In genomic region chr14:104753528-104754212, GRCh38 we compare ENCODE assay signal across 8 cellular contexts. TPM values are rescaled to one million over a fixed set of nuclear protein-coding genes. Genes with fewer than 3 reads are reported as not detected.
DNase-seq lines count a peak whose midpoint lies in the region; ATAC-seq and TF ChIP-seq lines count a peak whose summit lies in the region.

No MANE protein-coding gene starts in this region.

- peak overlapping the region; percentile 64 to 94 (median 90) for H3K27ac ChIP-seq in heart right ventricle

- H3K27ac Mint-ChIP-seq in activated CD4-positive, alpha-beta memory T cell treated with anti-CD3 and anti-CD28 coated beads, Interleukin-2, amount 10 ng/mL, durations not matched to agents 7 days and 5 days = peak overlapping the region; percentile 67

- intact Hi-C loops in heart right ventricle (cut with DNase I) = loop anchor here in 3 of 10 donors (2.0 to 5.0 kb wide), 2 partner anchors 39 to 65 kb away; no protein-coding TSS in a partner anchor

- ATAC-seq in heart right ventricle = peak in 2 of 8 donors; percentile 0 to 7
- ATAC-seq in GM18511 (IDR thresholded peaks at IDR 0.05; ENCODE audit: unreplicated experiment) = no peak
- ATAC-seq in GM21619 (IDR thresholded peaks at IDR 0.05; ENCODE audit: unreplicated experiment) = no peak

- no peaks in the 10 kb centered on the region for H3K9me3 Mint-ChIP-seq in activated CD4-positive, alpha-beta memory T cell treated with anti-CD3 and anti-CD28 coated beads, Interleukin-2, amount 10 ng/mL, durations not matched to agents 7 days and 5 days

- H3K27me3 ChIP-seq in heart right ventricle (no peaks in the 10 kb centered on the region), skeletal muscle satellite cell (ENCODE audit: control insufficient read depth, insufficient read depth, low read length) (no peaks in the 10 kb centered on the region)

- 2% methylated on average over 30 of the region's 30 CpGs for WGBS in heart right ventricle, 2 donors

- H3K4me2 ChIP-seq in skeletal muscle satellite cell (ENCODE audit: low read length) = peak overlapping the region; percentile 96

- H3K36me3 ChIP-seq in heart right ventricle = peaks cover 0 to 37% (median 23%) of the 10 kb centered on the region in 9 donors
- peaks cover 35% of the 10 kb centered on the region for H3K36me3 ChIP-seq in skeletal muscle satellite cell (ENCODE audit: insufficient read depth, low read length)

- peaks cover 18% of the 10 kb centered on the region for H3K36me3 Mint-ChIP-seq in activated CD4-positive, alpha-beta memory T cell treated with anti-CD3 and anti-CD28 coated beads, Interleukin-2, amount 10 ng/mL, durations not matched to agents 7 days and 5 days (ENCODE audit: low read depth)

- H3K4me1 ChIP-seq in heart right ventricle (peaks cover 17 to 42% (median 27%) of the 10 kb centered on the region in 9 donors), skeletal muscle satellite cell (ENCODE audit: control insufficient read depth, insufficient read depth, low read length) (peaks cover 35% of the 10 kb centered on the region)

- H3K9me3 ChIP-seq in heart right ventricle (no peaks in the 10 kb centered on the region), skeletal muscle satellite cell (replicated peaks; ENCODE audit: low read length) (no peaks in the 10 kb centered on the region)

- DNase-seq in DMS 273 (lab: John Stamatoyannopoulos, UW; ENCODE audit: unreplicated experiment) = peak; percentile 51
- no peak for DNase-seq in DMS 273 treated with DMSO at 0.1 percent for 48 hours (lab: John Stamatoyannopoulos, UW)
- peak; percentile 35 for DNase-seq in activated CD4-positive, alpha-beta memory T cell treated with anti-CD3 and anti-CD28 coated beads, Interleukin-2, amount 10 ng/mL, durations not matched to agents 7 days and 5 days
- peak in 1 of 2 donors; percentile 35 for DNase-seq in heart right ventricle
- no peak for DNase-seq in occipital lobe (lab: John Stamatoyannopoulos, UW)

- peak overlapping the region; percentile 78 for H3K4me3 Mint-ChIP-seq in activated CD4-positive, alpha-beta memory T cell treated with anti-CD3 and anti-CD28 coated beads, Interleukin-2, amount 10 ng/mL, durations not matched to agents 7 days and 5 days

- H3K27me3 Mint-ChIP-seq in activated CD4-positive, alpha-beta memory T cell treated with anti-CD3 and anti-CD28 coated beads, Interleukin-2, amount 10 ng/mL, durations not matched to agents 7 days and 5 days = no peaks in the 10 kb centered on the region

- CTCF ChIA-PET in activated CD4-positive, alpha-beta memory T cell treated with anti-CD3 and anti-CD28 coated beads, Interleukin-2, amount 10 ng/mL, durations not matched to agents 7 days and 5 days (lab: Charles Lee) = interaction anchor here (1.0 to 4.6 kb wide), 5 partner anchors 12 to 73 kb away, joined by 3 to 29 read pairs (median 14); partner anchors contain the start of gene ZBTB42

- no peak for TF ChIP-seq CTCF in heart right ventricle (IDR thresholded peaks at IDR 0.05)

- POLR2A ChIA-PET in activated CD4-positive, alpha-beta memory T cell treated with anti-CD3 and anti-CD28 coated beads, Interleukin-2, amount 10 ng/mL, durations not matched to agents 7 days and 5 days (lab: Charles Lee) = interaction anchor here (0.9 to 3.2 kb wide), 16 partner anchors 8 to 312 kb away, joined by 3 to 29 read pairs (median 8); partner anchors contain the start of genes ADSS1, GPR132 and ZBTB42

- peak overlapping the region; percentile 98 for H3K9ac ChIP-seq in skeletal muscle satellite cell (ENCODE audit: low read depth, low read length)

- H3K4me1 Mint-ChIP-seq in activated CD4-positive, alpha-beta memory T cell treated with anti-CD3 and anti-CD28 coated beads, Interleukin-2, amount 10 ng/mL, durations not matched to agents 7 days and 5 days = peaks cover 42% of the 10 kb centered on the region

- H3K4me3 ChIP-seq in heart right ventricle = peak overlapping the region; percentile 68 to 100 (median 98)
- H3K4me3 ChIP-seq in skeletal muscle satellite cell (ENCODE audit: low read length) = peak overlapping the region; percentile 99

RNA-seq across cellular contexts. Expression of gene SIVA1, which starts 0.7 kb away (rescaled TPM):
- total RNA-seq in activated CD4-positive, alpha-beta memory T cell treated with anti-CD3 and anti-CD28 coated beads, Interleukin-2, amount 10 ng/mL, durations not matched to agents 7 days and 5 days = 10 to 100 TPM; 87.0 to 96.2 TPM
- total RNA-seq in heart right ventricle (10 to 100 TPM; 43.3 to 69.6 (median 50.8) TPM), occipital lobe (21.2 TPM)
- 100 to 1,000 TPM in 1 of 2 donors, 10 to 100 TPM in 1; 78.6 to 203 TPM for polyA plus RNA-seq in heart right ventricle
- total RNA-seq in skeletal muscle satellite cell (2012; rRNA removed) = 122 and 180 TPM in 2 replicates

RNA-seq across cellular contexts. Expression of gene ADSS1, which starts 29.6 kb away (rescaled TPM):
- total RNA-seq in activated CD4-positive, alpha-beta memory T cell treated with anti-CD3 and anti-CD28 coated beads, Interleukin-2, amount 10 ng/mL, durations not matched to agents 7 days and 5 days = 1 to 10 TPM in 1 of 2 experiments, under 1 TPM in 1; 0.98 to 1.2 TPM
- 100 to 1,000 TPM; 159 to 295 (median 195) TPM for total RNA-seq in heart right ventricle
- polyA plus RNA-seq in heart right ventricle = 100 to 1,000 TPM in 1 of 2 donors, 10 to 100 TPM in 1; 74.6 to 220 TPM
- 1.0 and 2.8 TPM in 2 replicates for total RNA-seq in skeletal muscle satellite cell (2012; rRNA removed)
- 4.8 TPM for total RNA-seq in occipital lobe

RNA-seq across cellular contexts. Expression of gene AKT1, which starts 41.9 kb away (rescaled TPM):
- 100 to 1,000 TPM; 157 to 162 TPM for total RNA-seq in activated CD4-positive, alpha-beta memory T cell treated with anti-CD3 and anti-CD28 coated beads, Interleukin-2, amount 10 ng/mL, durations not matched to agents 7 days and 5 days
- total RNA-seq in heart right ventricle (100 to 1,000 TPM in 9 of 10 donors, 10 to 100 TPM in 1; 98.1 to 152 (median 141) TPM), occipital lobe (102 TPM)
- 100 to 1,000 TPM in 1 of 2 donors, 10 to 100 TPM in 1; 95.7 to 112 TPM for polyA plus RNA-seq in heart right ventricle
- total RNA-seq in skeletal muscle satellite cell (2012; rRNA removed) = 180 and 188 TPM in 2 replicates

RNA-seq across cellular contexts. Expression of gene ZBTB42, which starts 47.2 kb away (rescaled TPM):
- 1 to 10 TPM; 4.9 to 5.5 TPM for total RNA-seq in activated CD4-positive, alpha-beta memory T cell treated with anti-CD3 and anti-CD28 coated beads, Interleukin-2, amount 10 ng/mL, durations not matched to agents 7 days and 5 days
- 1 to 10 TPM; 4.3 to 9.2 (median 6.9) TPM for total RNA-seq in heart right ventricle
- polyA plus RNA-seq in heart right ventricle = 1 to 10 TPM; 1.8 to 5.9 TPM
- 3.8 and 3.9 TPM in 2 replicates for total RNA-seq in skeletal muscle satellite cell (2012; rRNA removed)
- 0.94 TPM for total RNA-seq in occipital lobe

Comparison
In these comparisons a context has a peak if more than half of its experiments do, and no peak if none do; other contexts are left out.
1. DNase-seq: peak in DMS 273 (single experiment) and activated CD4-positive, alpha-beta memory T cell treated with anti-CD3 and anti-CD28 coated beads, Interleukin-2, amount 10 ng/mL, durations not matched to agents 7 days and 5 days (single experiment); none in DMS 273 treated with DMSO at 0.1 percent for 48 hours (single experiment) and occipital lobe (single experiment).
2. RNA of gene ADSS1, which starts 29.6 kb away (total RNA-seq): 159 to 295 TPM in heart right ventricle; 4.8 TPM in occipital lobe (single experiment) and 0.98 to 1.2 TPM in activated CD4-positive, alpha-beta memory T cell treated with anti-CD3 and anti-CD28 coated beads, Interleukin-2, amount 10 ng/mL, durations not matched to agents 7 days and 5 days; every median in the first group is over 10 times any median in the second.